21 cellular contexts compared by ENCODE assay signal in the genomic region with DNA sequence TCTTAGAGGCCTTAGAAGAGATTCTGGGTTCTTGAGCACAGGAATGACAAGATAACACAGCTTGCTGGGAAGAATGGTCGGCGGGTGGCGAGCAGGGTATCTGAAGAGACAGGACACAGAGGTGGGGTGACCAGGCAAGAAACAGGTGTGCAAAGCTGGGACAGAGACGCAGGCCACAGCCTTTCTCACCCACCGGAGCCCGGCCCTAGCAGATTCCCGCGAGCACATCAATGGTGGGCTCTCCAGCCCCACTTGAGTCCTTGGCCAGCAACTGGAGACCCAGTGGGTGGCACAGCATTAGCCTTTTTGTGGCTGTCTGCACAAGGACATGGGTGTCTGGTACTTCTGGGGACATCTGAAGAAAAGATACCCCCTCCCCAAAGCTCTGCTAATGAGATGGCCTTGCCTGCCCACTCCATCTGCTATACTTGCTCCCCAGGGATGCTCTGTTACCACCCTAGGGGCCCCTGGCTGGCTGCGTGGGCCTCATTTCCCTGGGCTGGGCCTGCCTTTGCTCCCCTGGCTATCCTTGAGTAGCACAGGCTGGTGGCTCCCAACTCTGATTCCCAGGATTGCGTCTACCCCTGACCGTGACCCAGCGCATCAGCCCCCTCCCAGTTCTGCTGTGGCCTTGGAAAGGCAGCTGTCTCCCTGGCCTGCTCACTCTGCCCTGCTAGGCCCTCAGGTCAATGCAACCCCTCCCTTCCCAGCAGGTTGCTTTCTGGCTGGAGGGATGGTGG.
DNase-seq lines count a peak whose midpoint lies in the region; ATAC-seq and TF ChIP-seq lines count a peak whose summit lies in the region.
"Had no signal": no experiment of that assay in that cellular context is flagged by ENCODE, and none has a peak within 500 bp of the region (broad histone marks: within the 10 kb centered on the region; RNA-seq: fewer than 3 reads in every experiment).

No MANE protein-coding gene starts in this region.

- no peak overlapping the region for H2BK5ac ChIP-seq in H9 (ENCODE audit: insufficient read length, low read length)

- no peaks in the 10 kb centered on the region for H3K23me2 ChIP-seq in H9 (ENCODE audit: insufficient read length, low read depth, low read length, poor library complexity, severe bottlenecking)

- no peak overlapping the region for H2AFZ ChIP-seq in H9 (ENCODE audit: low read length)

- no CpG with 5 or more reads among the region's 12 CpGs for WGBS in H9 (ENCODE audit: extremely low coverage, insufficient read length, low lambda C conversion rate)

- H3K36me3 ChIP-seq in H7 (replicated peaks; ENCODE audit: control insufficient read depth, insufficient read depth, low read length): no peaks in the 10 kb centered on the region
- H3K36me3 ChIP-seq: HAP-1, neutrophil, prostate gland, SJSA1 had no signal

- H3K18ac ChIP-seq in H9 (ENCODE audit: insufficient read length, low read depth, low read length): no peak overlapping the region

- H4K5ac ChIP-seq in H9 (ENCODE audit: insufficient read length, low read depth, low read length): no peak overlapping the region

- H3K79me2 ChIP-seq in H9 (ENCODE audit: insufficient read depth, low read length): no peaks in the 10 kb centered on the region

- no peak overlapping the region for H3K27ac ChIP-seq in H9 (ENCODE audit: insufficient read length, low read depth, low read length)
- H3K27ac ChIP-seq: HL-60, neutrophil, prostate gland, SJSA1 had no signal

- peak overlapping the region; percentile 77 for H3K27ac Mint-ChIP-seq in activated CD4-positive, alpha-beta T cell treated with anti-CD3 and anti-CD28 coated beads for 36 hours
- H3K27ac Mint-ChIP-seq in H9 (peak overlapping the region in 2 of 3 experiments; percentile 84 to 88; a peak in 3 of 7 replicates), neural crest cell (ENCODE audit: unreplicated experiment) (peak overlapping the region; percentile 91)
- H3K27ac Mint-ChIP-seq in activated naive CD8-positive, alpha-beta T cell treated with anti-CD3 and anti-CD28 coated beads, Interleukin-2, amount 10 ng/mL, durations not matched to agents 7 days and 5 days: peak overlapping the region; percentile 53

- no peak overlapping the region for H3K4ac ChIP-seq in H9 (ENCODE audit: low read depth, low read length)

- no peak overlapping the region for H3K23ac ChIP-seq in H9 (ENCODE audit: insufficient read length, low read depth, low read length)

- H2BK20ac ChIP-seq in H9 (ENCODE audit: low read depth, low read length, poor library complexity, severe bottlenecking): no peak overlapping the region

- H2AK5ac ChIP-seq in H9 (ENCODE audit: insufficient read length, low read length): no peak overlapping the region

- no peak for DNase-seq in activated CD4-positive, alpha-beta T cell treated with anti-CD3 and anti-CD28 coated beads for 36 hours
- no peak for DNase-seq in activated CD4-positive, alpha-beta T cell treated with anti-CD3 and anti-CD28 coated beads, Interleukin-2, amount 50 U/mL, for 4 hours
- DNase-seq in H9 (no peak), neural crest cell (ENCODE audit: low read depth, low spot score) (no peak), DMS79 treated with DMSO at 0.1 percent for 48 hours (lab: John Stamatoyannopoulos, UW) (no peak), H7 (no peak), cortex of kidney (lab: John Stamatoyannopoulos, UW) (no peak)
- no peak for DNase-seq in activated naive CD8-positive, alpha-beta T cell treated with anti-CD3 and anti-CD28 coated beads, Interleukin-2, amount 10 ng/mL, durations not matched to agents 7 days and 5 days
- DNase-seq: activated CD4-positive, alpha-beta T cell treated with anti-CD3 and anti-CD28 coated beads, Interleukin-2, amount 50 U/mL, for 48 hours; activated gamma-delta T cell treated with Interleukin-2 at 50 U/mL for 16 hours; Caco-2; Kasumi-1; NCI-H187 treated with DMSO at 0.1 percent for 48 hours; NCI-H526 treated with DMSO at 0.1 percent for 48 hours had no signal

- H4K20me1 ChIP-seq in H9 (ENCODE audit: control insufficient read depth, insufficient read depth, insufficient read length): no peaks in the 10 kb centered on the region

- H3K79me1 ChIP-seq in H9 (ENCODE audit: insufficient read depth, low read depth, low read length, poor library complexity, severe bottlenecking): no peaks in the 10 kb centered on the region

- H3K27me3 ChIP-seq in H9 (ENCODE audit: insufficient read depth, low read length) (no peaks in the 10 kb centered on the region), H7 (ENCODE audit: control insufficient read depth, insufficient read depth, low read length) (no peaks in the 10 kb centered on the region)

- H3K4me2 ChIP-seq in H9 (ENCODE audit: insufficient read depth, insufficient read length, low read length): no peak overlapping the region

- H2BK15ac ChIP-seq in H9 (ENCODE audit: low read depth, low read length): no peak overlapping the region

- peaks cover 3% of the 10 kb centered on the region; the same call in 1 of the 2 replicates for H3K4me1 ChIP-seq in H9 (ENCODE audit: insufficient read depth, low read length)
- H3K4me1 ChIP-seq: Caco-2, prostate gland had no signal

- H3K36me3 Mint-ChIP-seq in activated CD4-positive, alpha-beta T cell treated with anti-CD3 and anti-CD28 coated beads for 36 hours (ENCODE audit: low read depth): no peaks in the 10 kb centered on the region
- H3K36me3 Mint-ChIP-seq in H9 (ENCODE audit: insufficient read depth in 1 of 3, low read depth in 3 of 3): no peaks in the 10 kb centered on the region
- no peaks in the 10 kb centered on the region for H3K36me3 Mint-ChIP-seq in activated naive CD8-positive, alpha-beta T cell treated with anti-CD3 and anti-CD28 coated beads, Interleukin-2, amount 10 ng/mL, durations not matched to agents 7 days and 5 days
- H3K36me3 Mint-ChIP-seq in neural crest cell (ENCODE audit: low read depth): no peaks in the 10 kb centered on the region

- H3K9me3 Mint-ChIP-seq in activated CD4-positive, alpha-beta T cell treated with anti-CD3 and anti-CD28 coated beads for 36 hours (ENCODE audit: low read depth): no peaks in the 10 kb centered on the region
- H3K9me3 Mint-ChIP-seq in H9: peaks cover 1% of the 10 kb centered on the region in 2 experiments; a peak in 2 of 5 replicates
- no peaks in the 10 kb centered on the region for H3K9me3 Mint-ChIP-seq in activated naive CD8-positive, alpha-beta T cell treated with anti-CD3 and anti-CD28 coated beads, Interleukin-2, amount 10 ng/mL, durations not matched to agents 7 days and 5 days
- H3K9me3 Mint-ChIP-seq in neural crest cell: peaks cover 3% of the 10 kb centered on the region
- H3K9me3 Mint-ChIP-seq: central memory CD8-positive, alpha-beta T cell had no signal

- H3K56ac ChIP-seq in H9 (ENCODE audit: insufficient read length, low read depth, low read length): no peak overlapping the region

- H3K9ac ChIP-seq in H9 (ENCODE audit: extremely low read depth, insufficient read length, low read length): no peak overlapping the region

- H2BK120ac ChIP-seq in H9 (ENCODE audit: low read depth, low read length, poor library complexity, severe bottlenecking): no peak overlapping the region

- no peak overlapping the region for H3K4me3 Mint-ChIP-seq in activated CD4-positive, alpha-beta T cell treated with anti-CD3 and anti-CD28 coated beads for 36 hours
- H3K4me3 Mint-ChIP-seq in H9 (no peak overlapping the region), neural crest cell (no peak overlapping the region)
- H3K4me3 Mint-ChIP-seq in activated naive CD8-positive, alpha-beta T cell treated with anti-CD3 and anti-CD28 coated beads, Interleukin-2, amount 10 ng/mL, durations not matched to agents 7 days and 5 days: no peak overlapping the region
- H3K4me3 Mint-ChIP-seq: central memory CD8-positive, alpha-beta T cell had no signal

- TF ChIP-seq CTCF in H9 (conservative IDR thresholded peaks at IDR 0.05) (no peak), neural crest cell (conservative IDR thresholded peaks at IDR 0.05) (no peak)

- no peak overlapping the region for H4K91ac ChIP-seq in H9 (ENCODE audit: insufficient read length, low read depth, low read length)

- ATAC-seq in activated CD4-positive, alpha-beta T cell treated with anti-CD3 and anti-CD28 coated beads for 36 hours: no peak
- no peak for ATAC-seq in activated naive CD8-positive, alpha-beta T cell treated with anti-CD3 and anti-CD28 coated beads, Interleukin-2, amount 10 ng/mL, durations not matched to agents 7 days and 5 days (ENCODE audit: low read depth)

- no peak overlapping the region for H3T11ph ChIP-seq in H9 (ENCODE audit: low read length)

- no peak overlapping the region for H4K8ac ChIP-seq in H9 (replicated peaks; ENCODE audit: insufficient read length, low read depth, low read length)

- intact Hi-C loops in activated CD4-positive, alpha-beta T cell treated with anti-CD3 and anti-CD28 coated beads for 36 hours (cut with DNase I, micrococcal nuclease): no loop called here

- CTCF ChIA-PET in activated CD4-positive, alpha-beta T cell treated with anti-CD3 and anti-CD28 coated beads for 36 hours (lab: Charles Lee): interaction anchor here (0.6 to 1.0 kb wide), 3 partner anchors 9 to 1011 kb away, joined by 3 read pairs; no protein-coding TSS in a partner anchor

- POLR2A ChIA-PET in activated CD4-positive, alpha-beta T cell treated with anti-CD3 and anti-CD28 coated beads for 36 hours (lab: Charles Lee): no interaction called here
- POLR2A ChIA-PET in activated naive CD8-positive, alpha-beta T cell treated with anti-CD3 and anti-CD28 coated beads, Interleukin-2, amount 10 ng/mL, durations not matched to agents 7 days and 5 days (lab: Charles Lee): interaction anchor here (0.5 to 2.1 kb wide), 4 partner anchors 9 to 1101 kb away, joined by 3 to 10 read pairs (median 3); no protein-coding TSS in a partner anchor

- H3K4me3 ChIP-seq in H7 (ENCODE audit: insufficient read depth, low read depth, low read length): no peak overlapping the region
- H3K4me3 ChIP-seq: HAP-1, lung, prostate gland, SJSA1 had no signal

- peaks cover 52% of the 10 kb centered on the region for H3K4me1 Mint-ChIP-seq in activated CD4-positive, alpha-beta T cell treated with anti-CD3 and anti-CD28 coated beads for 36 hours
- peaks cover 17% of the 10 kb centered on the region in 2 experiments for H3K4me1 Mint-ChIP-seq in H9
- H3K4me1 Mint-ChIP-seq in activated naive CD8-positive, alpha-beta T cell treated with anti-CD3 and anti-CD28 coated beads, Interleukin-2, amount 10 ng/mL, durations not matched to agents 7 days and 5 days: peaks cover 37% of the 10 kb centered on the region
- peaks cover 12% of the 10 kb centered on the region for H3K4me1 Mint-ChIP-seq in neural crest cell
- H3K4me1 Mint-ChIP-seq: central memory CD8-positive, alpha-beta T cell had no signal

- H3K14ac ChIP-seq in H9 (ENCODE audit: insufficient read depth, low read length): peak overlapping the region; percentile 69; the same call in 1 of the 2 replicates

- no peak overlapping the region for H2BK12ac ChIP-seq in H9 (ENCODE audit: insufficient read length, low read depth, low read length)

- H3K27me3 Mint-ChIP-seq in activated CD4-positive, alpha-beta T cell treated with anti-CD3 and anti-CD28 coated beads for 36 hours: no peaks in the 10 kb centered on the region
- H3K27me3 Mint-ChIP-seq in H9 (ENCODE audit: low read depth) (no peaks in the 10 kb centered on the region; the same call in none of the 2 replicates), neural crest cell (ENCODE audit: low read depth) (peaks cover 8% of the 10 kb centered on the region)
- H3K27me3 Mint-ChIP-seq in activated naive CD8-positive, alpha-beta T cell treated with anti-CD3 and anti-CD28 coated beads, Interleukin-2, amount 10 ng/mL, durations not matched to agents 7 days and 5 days: peaks cover 17% of the 10 kb centered on the region

- H3K9me3 ChIP-seq in H9 (ENCODE audit: control insufficient read depth, low read depth, low read length): no peaks in the 10 kb centered on the region
- H3K9me3 ChIP-seq: Caco-2, neutrophil, prostate gland, SJSA1 had no signal
